Comparison of ENCODE assay signal across 8 cellular contexts in the genomic region with DNA sequence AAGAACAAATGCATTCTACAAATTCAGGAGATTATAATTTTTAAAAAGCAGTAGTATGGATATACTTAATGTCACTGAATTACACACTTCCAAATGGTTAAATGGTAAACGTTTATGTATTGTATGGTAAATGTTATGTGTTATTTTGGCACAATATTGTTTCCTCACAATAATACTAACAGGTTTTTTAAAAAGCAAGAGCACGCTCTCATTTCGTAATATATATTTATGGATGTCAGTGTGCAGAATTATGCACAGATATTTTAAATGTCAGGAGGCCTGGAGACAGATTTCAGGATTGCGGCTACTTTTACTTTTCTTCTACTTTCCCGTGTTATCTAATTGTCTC. TPM values are rescaled to one million over a fixed set of nuclear protein-coding genes. Genes with fewer than 3 reads are reported as not detected.
A peak's percentile ranks its signal among the peaks of the same experiment; 100 is the strongest.
DNase-seq lines count a peak whose midpoint lies in the region; ATAC-seq and TF ChIP-seq lines count a peak whose summit lies in the region.

No MANE protein-coding gene starts in this region.

- no peak for TF ChIP-seq POLR2A in sigmoid colon (IDR thresholded peaks at IDR 0.05)

- 1% methylated on average over 5 of the region's 5 CpGs for WGBS in sigmoid colon, 2 donors

- no peak for TF ChIP-seq EP300 in sigmoid colon (IDR thresholded peaks at IDR 0.05)

- DNase-seq in GM12865 (ENCODE audit: low read depth): no peak
- DNase-seq in foreskin fibroblast: no peak
- DNase-seq in sigmoid colon: no peak
- DNase-seq in NCI-H69 (lab: John Stamatoyannopoulos, UW): no peak

- H3K4me3 ChIP-seq in GM12865 (ENCODE audit: low read depth, low read length) (peak overlapping the region; percentile 80), foreskin fibroblast (ENCODE audit: low read depth in 1 of 2, low read length in 2 of 2) (peak overlapping the region; percentile 65 to 83), sigmoid colon (peak overlapping the region; percentile 47 to 92 (median 82))

- H3K27ac ChIP-seq in sigmoid colon: peak overlapping the region; percentile 72 to 87 (median 83)

- H3K9me3 ChIP-seq in sigmoid colon: no peaks in the 10 kb centered on the region

- ATAC-seq in SK-N-SH treated with all-trans-retinoic acid at 6 μM for 48 hours (peak; percentile 10; the same call in 2 of the 3 replicates), HG03520 (IDR thresholded peaks at IDR 0.05; ENCODE audit: unreplicated experiment) (no peak), GM19351 (IDR thresholded peaks at IDR 0.05; ENCODE audit: unreplicated experiment) (no peak), GM18870 (IDR thresholded peaks at IDR 0.05; ENCODE audit: unreplicated experiment) (no peak)

- intact Hi-C loops in sigmoid colon (cut with DNase I): loop anchor here (1.0 to 2.0 kb wide), 2 partner anchors 34 to 140 kb away; no protein-coding TSS in a partner anchor

- peaks cover 0 to 37% (median 21%) of the 10 kb centered on the region in 4 donors for H3K4me1 ChIP-seq in sigmoid colon

- TF ChIP-seq CTCF in GM12865 (IDR thresholded peaks at IDR 0.05; ENCODE audit: insufficient read depth, low read depth, low read length, missing control alignments) (no peak), foreskin fibroblast (IDR thresholded peaks at IDR 0.05; ENCODE audit: low read depth, low read length) (no peak), sigmoid colon (IDR thresholded peaks at IDR 0.05) (no peak)

- H3K36me3 ChIP-seq in sigmoid colon: no peaks in the 10 kb centered on the region

- H3K27me3 ChIP-seq in sigmoid colon: no peaks in the 10 kb centered on the region

TF ChIP-seq in SK-N-SH treated with all-trans-retinoic acid at 6 μM for 48 hours, 23 proteins besides CTCF, POLR2A, EP300 and RAD21:
- TF ChIP-seq, protein P1, sequence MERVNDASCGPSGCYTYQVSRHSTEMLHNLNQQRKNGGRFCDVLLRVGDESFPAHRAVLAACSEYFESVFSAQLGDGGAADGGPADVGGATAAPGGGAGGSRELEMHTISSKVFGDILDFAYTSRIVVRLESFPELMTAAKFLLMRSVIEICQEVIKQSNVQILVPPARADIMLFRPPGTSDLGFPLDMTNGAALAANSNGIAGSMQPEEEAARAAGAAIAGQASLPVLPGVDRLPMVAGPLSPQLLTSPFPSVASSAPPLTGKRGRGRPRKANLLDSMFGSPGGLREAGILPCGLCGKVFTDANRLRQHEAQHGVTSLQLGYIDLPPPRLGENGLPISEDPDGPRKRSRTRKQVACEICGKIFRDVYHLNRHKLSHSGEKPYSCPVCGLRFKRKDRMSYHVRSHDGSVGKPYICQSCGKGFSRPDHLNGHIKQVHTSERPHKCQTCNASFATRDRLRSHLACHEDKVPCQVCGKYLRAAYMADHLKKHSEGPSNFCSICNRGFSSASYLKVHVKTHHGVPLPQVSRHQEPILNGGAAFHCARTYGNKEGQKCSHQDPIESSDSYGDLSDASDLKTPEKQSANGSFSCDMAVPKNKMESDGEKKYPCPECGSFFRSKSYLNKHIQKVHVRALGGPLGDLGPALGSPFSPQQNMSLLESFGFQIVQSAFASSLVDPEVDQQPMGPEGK (CRISPR knock-in tag; IDR thresholded peaks at IDR 0.05; ENCODE audit: borderline replicate concordance): no peak
- TF ChIP-seq BACH2 (CRISPR knock-in tag; IDR thresholded peaks at IDR 0.05; ENCODE audit: borderline replicate concordance): no peak
- no peak for TF ChIP-seq ZNF565 (CRISPR knock-in tag; conservative IDR thresholded peaks at IDR 0.05; ENCODE audit: low read depth)
- TF ChIP-seq ZC3H10 (CRISPR knock-in tag; IDR thresholded peaks at IDR 0.05): no peak
- no peak for TF ChIP-seq ZFP30 (CRISPR knock-in tag; IDR thresholded peaks at IDR 0.05)
- TF ChIP-seq TCF4 (CRISPR knock-in tag; IDR thresholded peaks at IDR 0.05; ENCODE audit: borderline replicate concordance): no peak

RNA-seq across cellular contexts. Expression of a gene that starts 0.5 kb away (rescaled TPM):
- 10 to 100 TPM in 2 of 4 donors, 1 to 10 TPM in 2; 7.1 to 13.3 (median 10.6) TPM for total RNA-seq in sigmoid colon
- polyA plus RNA-seq in sigmoid colon: 1 to 10 TPM; 1.2 to 6.5 (median 1.2) TPM
